Comparison of ENCODE assay signal across 8 cellular contexts in genomic region chr17:4711671-4712111, GRCh38. TPM values are rescaled to one million over a fixed set of nuclear protein-coding genes. Genes with fewer than 3 reads are reported as not detected.
DNase-seq lines count a peak whose midpoint lies in the region; ATAC-seq and TF ChIP-seq lines count a peak whose summit lies in the region.

No MANE protein-coding gene starts in this region.

- H3K27me3 ChIP-seq in liver (ENCODE audit: control insufficient read depth in 4 of 4, insufficient read depth in 4 of 4, low read length in 3 of 4): no peaks in the 10 kb centered on the region
- H3K27me3 ChIP-seq in upper lobe of left lung: no peaks in the 10 kb centered on the region

- TF ChIP-seq POLR2A in upper lobe of left lung (IDR thresholded peaks at IDR 0.05): no peak

- H3K9ac ChIP-seq in liver (ENCODE audit: low read depth in 1 of 2, low read length in 2 of 2): peak overlapping the region in 1 of 2 donors; percentile 82

- no peaks in the 10 kb centered on the region for H3K36me3 Mint-ChIP-seq in activated T-cell treated with anti-CD3 and anti-CD28 coated beads, Interleukin-2, amount 50 U/mL, for 4 hours (ENCODE audit: insufficient read depth)
- peaks cover 43% of the 10 kb centered on the region for H3K36me3 Mint-ChIP-seq in activated T-helper 17 cell treated with anti-CD3 and anti-CD28 coated beads, Interleukin-2, amount 50 U/mL, for 72 hours (ENCODE audit: low read depth)

- peak overlapping the region; percentile 89 to 95 for H3K27ac ChIP-seq in liver (ENCODE audit: low read depth in 1 of 2, low read length in 2 of 2)
- H3K27ac ChIP-seq in upper lobe of left lung: peak overlapping the region; percentile 92 to 95 (median 93)

- 14% methylated on average over 5 of the region's 5 CpGs for WGBS in liver
- 40 to 57% methylated on average over 1 to 5 of the region's 5 CpGs for WGBS in upper lobe of left lung, 2 donors

- H3K27ac Mint-ChIP-seq in activated T-helper 17 cell treated with anti-CD3 and anti-CD28 coated beads, Interleukin-2, amount 50 U/mL, for 72 hours: peak overlapping the region; percentile 85

- no peaks in the 10 kb centered on the region for H3K9me3 Mint-ChIP-seq in activated T-cell treated with anti-CD3 and anti-CD28 coated beads, Interleukin-2, amount 50 U/mL, for 4 hours
- no peaks in the 10 kb centered on the region for H3K9me3 Mint-ChIP-seq in activated T-helper 17 cell treated with anti-CD3 and anti-CD28 coated beads, Interleukin-2, amount 50 U/mL, for 72 hours

- H3K36me3 ChIP-seq in liver (ENCODE audit: control insufficient read depth in 4 of 4, insufficient read depth in 3 of 4, low read depth in 1 of 4, low read length in 3 of 4) (peaks cover 0 to 4% (median 0%) of the 10 kb centered on the region in 4 donors), upper lobe of left lung (peaks cover 0 to 10% (median 7%) of the 10 kb centered on the region in 4 donors)

- H3K9me3 ChIP-seq in liver (ENCODE audit: control insufficient read depth in 4 of 4, low read length in 3 of 4) (no peaks in the 10 kb centered on the region), upper lobe of left lung (no peaks in the 10 kb centered on the region)

- DNase-seq in activated T-cell treated with anti-CD3 and anti-CD28 coated beads, Interleukin-2, amount 50 U/mL, for 4 hours: no peak
- no peak for DNase-seq in activated T-cell treated with anti-CD3 and anti-CD28 coated beads, Interleukin-2, amount 50 U/mL, for 1 hour
- DNase-seq in upper lobe of left lung: peak in 1 of 2 donors; percentile 64
- no peak for DNase-seq in NCI-H1105 treated with DMSO at 0.1 percent for 48 hours (lab: John Stamatoyannopoulos, UW)
- no peak for DNase-seq in glomerular visceral epithelial cell (ENCODE audit: extremely low spot score)

- TF ChIP-seq EP300 in upper lobe of left lung (IDR thresholded peaks at IDR 0.05): no peak

- H3K4me3 ChIP-seq in liver (ENCODE audit: low read depth in 1 of 3, low read length in 3 of 3) (peak overlapping the region; percentile 1 to 66 (median 46)), upper lobe of left lung (peak overlapping the region in 3 of 4 donors; percentile 60 to 98 (median 71))

- peak in 1 of 2 donors; percentile 48 for TF ChIP-seq RAD21 in liver (IDR thresholded peaks at IDR 0.05)

- no peak for TF ChIP-seq CTCF in liver (IDR thresholded peaks at IDR 0.05; ENCODE audit: low read depth, low read length, missing input control)
- no peak for TF ChIP-seq CTCF in upper lobe of left lung (IDR thresholded peaks at IDR 0.05)

- no peaks in the 10 kb centered on the region for H3K27me3 Mint-ChIP-seq in activated T-cell treated with anti-CD3 and anti-CD28 coated beads, Interleukin-2, amount 50 U/mL, for 4 hours (ENCODE audit: low read depth)
- no peaks in the 10 kb centered on the region for H3K27me3 Mint-ChIP-seq in activated T-helper 17 cell treated with anti-CD3 and anti-CD28 coated beads, Interleukin-2, amount 50 U/mL, for 72 hours

- peaks cover 47% of the 10 kb centered on the region for H3K4me1 Mint-ChIP-seq in activated T-cell treated with anti-CD3 and anti-CD28 coated beads, Interleukin-2, amount 50 U/mL, for 4 hours (ENCODE audit: low read depth)
- peaks cover 25% of the 10 kb centered on the region for H3K4me1 Mint-ChIP-seq in activated T-helper 17 cell treated with anti-CD3 and anti-CD28 coated beads, Interleukin-2, amount 50 U/mL, for 72 hours

- ATAC-seq in activated T-cell treated with anti-CD3 and anti-CD28 coated beads, Interleukin-2, amount 50 U/mL, for 4 hours: no peak
- no peak for ATAC-seq in activated T-helper 17 cell treated with anti-CD3 and anti-CD28 coated beads, Interleukin-2, amount 50 U/mL, for 72 hours (replicated peaks)
- peak in 1 of 2 donors; percentile 39 for ATAC-seq in upper lobe of left lung (ENCODE audit: low FRiP score in 2 of 2)
- no peak for ATAC-seq in GM18519 (IDR thresholded peaks at IDR 0.05; ENCODE audit: low FRiP score, unreplicated experiment)

- H3K4me3 Mint-ChIP-seq in activated T-cell treated with anti-CD3 and anti-CD28 coated beads, Interleukin-2, amount 50 U/mL, for 4 hours: peak overlapping the region; percentile 94
- peak overlapping the region; percentile 85 for H3K4me3 Mint-ChIP-seq in activated T-helper 17 cell treated with anti-CD3 and anti-CD28 coated beads, Interleukin-2, amount 50 U/mL, for 72 hours

- H3K4me1 ChIP-seq in liver (ENCODE audit: control insufficient read depth in 4 of 4, insufficient read depth in 4 of 4, low read length in 3 of 4) (peaks cover 15 to 37% (median 27%) of the 10 kb centered on the region in 4 donors), upper lobe of left lung (peaks cover 15 to 54% (median 35%) of the 10 kb centered on the region in 4 donors)

TF ChIP-seq in liver, 16 proteins besides CTCF, POLR2A, EP300 and RAD21 (continues in another document):
- TF ChIP-seq ATF3 (IDR thresholded peaks at IDR 0.05) (no peak), HNF4G (IDR thresholded peaks at IDR 0.05) (peak; percentile 81), FOXA2 (IDR thresholded peaks at IDR 0.05) (no peak), NR2F2 (IDR thresholded peaks at IDR 0.05) (peak; percentile 8), JUND (IDR thresholded peaks at IDR 0.05) (peak; percentile 4 to 48), RXRA (IDR thresholded peaks at IDR 0.05) (peak; percentile 74 to 83), GABPA (IDR thresholded peaks at IDR 0.05 in 1 of 2, conservative IDR thresholded peaks at IDR 0.05 in 1 of 2) (no peak), FOXA1 (IDR thresholded peaks at IDR 0.05) (no peak), TAF1 (conservative IDR thresholded peaks at IDR 0.05) (no peak), EGR1 (IDR thresholded peaks at IDR 0.05; ENCODE audit: low read depth in 2 of 2) (peak; percentile 18 to 42), ZBTB33 (IDR thresholded peaks at IDR 0.05) (peak; percentile 19), SP1 (IDR thresholded peaks at IDR 0.05) (peak; percentile 91)

RNA-seq across cellular contexts. Expression of gene ARRB2, which starts 1.3 kb away (rescaled TPM):
- total RNA-seq in activated T-cell treated with anti-CD3 and anti-CD28 coated beads, Interleukin-2, amount 50 U/mL, for 4 hours: 10 to 100 TPM; 89.7 to 99.4 (median 94.7) TPM
- total RNA-seq in activated T-helper 17 cell treated with anti-CD3 and anti-CD28 coated beads, Interleukin-2, amount 50 U/mL, for 72 hours: 100 to 1,000 TPM; 281 to 307 TPM
- total RNA-seq in liver: 10 to 100 TPM; 11.8 to 14.1 TPM
- polyA plus RNA-seq in liver: 10 to 100 TPM; 13.7 to 16.5 TPM
- total RNA-seq in upper lobe of left lung: 100 to 1,000 TPM in 5 of 6 donors, 10 to 100 TPM in 1; 67.3 to 336 (median 176) TPM

RNA-seq across cellular contexts. Expression of gene PELP1, which starts 7.8 kb away (rescaled TPM):
- total RNA-seq in activated T-cell treated with anti-CD3 and anti-CD28 coated beads, Interleukin-2, amount 50 U/mL, for 4 hours: 100 to 1,000 TPM; 163 to 189 (median 188) TPM
- 100 to 1,000 TPM in 1 of 2 donors, 10 to 100 TPM in 1; 87.1 to 107 TPM for total RNA-seq in activated T-helper 17 cell treated with anti-CD3 and anti-CD28 coated beads, Interleukin-2, amount 50 U/mL, for 72 hours
- total RNA-seq in liver: 10 to 100 TPM; 14.2 to 14.8 TPM
- polyA plus RNA-seq in liver: 10 to 100 TPM in 1 of 2 donors, 1 to 10 TPM in 1; 5.1 to 12.8 TPM
- total RNA-seq in upper lobe of left lung: 10 to 100 TPM; 14.6 to 67.1 (median 34.2) TPM

RNA-seq across cellular contexts. Expression of gene MED11, which starts 19.5 kb away (rescaled TPM):
- 10 to 100 TPM; 19.6 to 21.6 (median 20.6) TPM for total RNA-seq in activated T-cell treated with anti-CD3 and anti-CD28 coated beads, Interleukin-2, amount 50 U/mL, for 4 hours
- total RNA-seq in activated T-helper 17 cell treated with anti-CD3 and anti-CD28 coated beads, Interleukin-2, amount 50 U/mL, for 72 hours: 10 to 100 TPM; 25.3 to 25.7 TPM
- total RNA-seq in liver: 10 to 100 TPM; 11.2 to 11.5 TPM
- 10 to 100 TPM; 15.9 to 35.6 TPM for polyA plus RNA-seq in liver
- total RNA-seq in upper lobe of left lung: 10 to 100 TPM; 18.4 to 33.4 (median 24.2) TPM

RNA-seq across cellular contexts. Expression of gene ZMYND15, which starts 27.9 kb away (rescaled TPM):
- under 1 TPM in 1 of 3 donors, not detected in 2; 0.13 TPM for total RNA-seq in activated T-cell treated with anti-CD3 and anti-CD28 coated beads, Interleukin-2, amount 50 U/mL, for 4 hours
- total RNA-seq in activated T-helper 17 cell treated with anti-CD3 and anti-CD28 coated beads, Interleukin-2, amount 50 U/mL, for 72 hours: under 1 TPM in 1 of 2 donors, not detected in 1; 0.42 TPM
- total RNA-seq in liver (under 1 TPM; 0.47 to 0.67 TPM), upper lobe of left lung (10 to 100 TPM in 4 of 6 donors, 1 to 10 TPM in 2; 3.5 to 22.8 (median 11.9) TPM)
- 1 to 10 TPM in 1 of 2 donors, under 1 TPM in 1; 0.75 to 2.4 TPM for polyA plus RNA-seq in liver

RNA-seq across cellular contexts. Expression of gene CXCL16, which starts 28.0 kb away (rescaled TPM):
- total RNA-seq in activated T-cell treated with anti-CD3 and anti-CD28 coated beads, Interleukin-2, amount 50 U/mL, for 4 hours: 1 to 10 TPM in 2 of 3 donors, under 1 TPM in 1; 0.76 to 1.5 (median 1.3) TPM
- 1 to 10 TPM; 2.7 to 6.7 TPM for total RNA-seq in activated T-helper 17 cell treated with anti-CD3 and anti-CD28 coated beads, Interleukin-2, amount 50 U/mL, for 72 hours
- 10 to 100 TPM; 10.7 to 15.3 TPM for total RNA-seq in liver
- 10 to 100 TPM; 16.9 to 41.1 TPM for polyA plus RNA-seq in liver
- total RNA-seq in upper lobe of left lung: 100 to 1,000 TPM in 3 of 6 donors, 10 to 100 TPM in 3; 62.9 to 281 (median 122) TPM

Comparison
In these comparisons a context has a peak if more than half of its experiments do, and no peak if none do; other contexts are left out.
1. RNA of gene ARRB2, which starts 1.3 kb away (total RNA-seq): 281 to 307 TPM in activated T-helper 17 cell treated with anti-CD3 and anti-CD28 coated beads, Interleukin-2, amount 50 U/mL, for 72 hours, 67.3 to 336 TPM in upper lobe of left lung and 89.7 to 99.4 TPM in activated T-cell treated with anti-CD3 and anti-CD28 coated beads, Interleukin-2, amount 50 U/mL, for 4 hours; 11.8 to 14.1 TPM in liver; every median in the first group is over 4 times any median in the second.